ENCODE assay signal across 8 cellular contexts in the genomic region with DNA sequence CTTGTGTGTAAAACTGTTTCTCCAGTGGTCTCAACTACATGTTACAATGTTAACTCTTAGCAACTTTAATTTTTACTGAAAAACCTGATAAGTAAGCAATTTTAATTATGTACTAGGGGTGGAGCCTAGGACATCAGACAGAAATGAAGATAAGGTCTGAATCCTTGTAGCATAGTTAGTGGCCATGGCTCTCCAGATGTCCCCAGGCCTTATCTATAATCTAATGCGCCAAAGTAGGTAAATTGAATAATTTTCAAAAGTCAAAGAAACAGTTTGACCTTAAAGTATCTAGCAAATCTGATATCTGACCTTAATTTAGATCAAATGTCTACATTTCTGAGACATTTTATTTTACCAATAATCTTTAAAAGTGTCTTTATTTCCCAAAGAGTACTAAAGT.
"Had no signal": no experiment of that assay in that cellular context is flagged by ENCODE, and none has a peak within 500 bp of the region (broad histone marks: within the 10 kb centered on the region; RNA-seq: fewer than 3 reads in every experiment).

No MANE protein-coding gene starts in this region.

- ATAC-seq: GM12878 had no signal

- FAIRE-seq: G401.6, GM12878, GM12891, GM12892, GM18507, GM19239 had no signal

- DNase-seq: GDM1, GF-D8 had no signal

- H3K4me3 ChIP-seq: GM12878 had no signal
